In the genomic region with DNA sequence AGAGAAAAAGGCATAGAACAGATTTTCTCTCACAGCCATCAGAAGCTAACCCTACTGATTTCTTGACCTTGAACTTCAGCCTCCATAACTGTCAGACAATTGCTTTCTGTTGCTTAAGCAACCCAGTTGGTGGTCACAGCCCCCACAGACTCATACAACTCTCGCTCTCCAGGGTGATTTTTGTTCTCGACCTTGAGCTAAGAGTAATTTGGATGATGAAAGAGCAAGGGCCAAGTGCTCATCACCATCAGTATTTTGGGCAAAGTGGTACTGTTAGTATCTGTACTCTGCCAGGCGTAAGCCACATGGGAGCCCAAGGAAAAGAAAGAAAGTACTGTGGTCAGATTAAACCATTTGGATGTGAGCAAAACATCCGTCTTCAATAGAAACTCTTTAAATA, we compare ENCODE assay signal across 22 cellular contexts.
"Had no signal": no experiment of that assay in that cellular context is flagged by ENCODE, and none has a peak within 500 bp of the region (broad histone marks: within the 10 kb centered on the region; RNA-seq: fewer than 3 reads in every experiment).

No MANE protein-coding gene starts in this region.

- H3K9me3 ChIP-seq: breast epithelium, heart left ventricle, upper lobe of left lung had no signal

- DNase-seq: activated CD4-positive, alpha-beta memory T cell treated with anti-CD3 and anti-CD28 coated beads, Interleukin-2, amount 10 ng/mL, durations not matched to agents 7 days and 5 days; activated CD4-positive, alpha-beta T cell treated with anti-CD3 and anti-CD28 coated beads for 48 hours; activated naive CD4-positive, alpha-beta T cell; activated naive CD8-positive, alpha-beta T cell treated with anti-CD3 and anti-CD28 coated beads for 36 hours; activated T-cell treated with anti-CD3 and anti-CD28 coated beads, Interleukin-2, amount 50 U/mL, for 4 hours; amniotic stem cell; heart left ventricle; islet precursor cell; left cardiac atrium; retina; stimulated activated CD4-positive, alpha-beta T cell treated with anti-CD3 and anti-CD28 coated beads, Interleukin-2, amount 100 ng/mL, for 48 hours; stimulated activated CD8-positive, alpha-beta memory T cell treated with anti-CD3 and anti-CD28 coated beads, Interleukin-4, amount 100 ng/mL, for 48 hours; stimulated activated naive CD4-positive, alpha-beta T cell; SW 1271; upper lobe of left lung had no signal

- H3K4me3 ChIP-seq: breast epithelium, coronary artery, heart left ventricle, neural progenitor cell, upper lobe of left lung had no signal

- H3K36me3 Mint-ChIP-seq: memory B cell, neural progenitor cell had no signal

- H3K4me3 Mint-ChIP-seq: activated CD4-positive, alpha-beta memory T cell treated with anti-CD3 and anti-CD28 coated beads, Interleukin-2, amount 10 ng/mL, durations not matched to agents 7 days and 5 days; activated naive CD8-positive, alpha-beta T cell treated with anti-CD3 and anti-CD28 coated beads for 36 hours; activated T-cell treated with anti-CD3 and anti-CD28 coated beads, Interleukin-2, amount 50 U/mL, for 4 hours; memory B cell; neural progenitor cell had no signal

- H3K9me3 Mint-ChIP-seq: activated CD4-positive, alpha-beta memory T cell treated with anti-CD3 and anti-CD28 coated beads, Interleukin-2, amount 10 ng/mL, durations not matched to agents 7 days and 5 days; activated T-helper 2 cell treated with anti-CD3 and anti-CD28 coated beads, Interferon-gamma antibody, Interleukin-2, Interleukin-4, amounts not matched to agents 10 μg/mL and 5 μg/mL and 100 μg/mL, durations not matched to agents 14 hours and 24 hours and 36 hours; memory B cell; neural progenitor cell had no signal

- H3K27me3 Mint-ChIP-seq: activated CD4-positive, alpha-beta memory T cell treated with anti-CD3 and anti-CD28 coated beads, Interleukin-2, amount 10 ng/mL, durations not matched to agents 7 days and 5 days; activated naive CD8-positive, alpha-beta T cell treated with anti-CD3 and anti-CD28 coated beads for 36 hours; progenitor cell of endocrine pancreas had no signal

- H3K36me3 ChIP-seq: breast epithelium, heart left ventricle, neural progenitor cell, upper lobe of left lung had no signal

- ATAC-seq: activated T-cell treated with anti-CD3 and anti-CD28 coated beads, Interleukin-2, amount 50 U/mL, for 4 hours; heart left ventricle; left cardiac atrium had no signal

- H3K27ac Mint-ChIP-seq: activated CD4-positive, alpha-beta memory T cell treated with anti-CD3 and anti-CD28 coated beads, Interleukin-2, amount 10 ng/mL, durations not matched to agents 7 days and 5 days; activated naive CD8-positive, alpha-beta T cell treated with anti-CD3 and anti-CD28 coated beads for 36 hours; activated T-helper 2 cell treated with anti-CD3 and anti-CD28 coated beads, Interferon-gamma antibody, Interleukin-2, Interleukin-4, amounts not matched to agents 10 μg/mL and 5 μg/mL and 100 μg/mL, durations not matched to agents 14 hours and 24 hours and 36 hours; memory B cell; neural progenitor cell; progenitor cell of endocrine pancreas had no signal

- H3K4me1 ChIP-seq: breast epithelium, heart left ventricle, upper lobe of left lung had no signal

- H3K27me3 ChIP-seq: breast epithelium, heart left ventricle, neural progenitor cell, upper lobe of left lung had no signal

- H3K27ac ChIP-seq: breast epithelium, coronary artery, epithelial cell of prostate, heart left ventricle, neural progenitor cell, upper lobe of left lung had no signal
